In genomic region chr7:125299366-125299765, GRCh38 we compare ENCODE assay signal across 27 cellular contexts.
"Had no signal": no experiment of that assay in that cellular context is flagged by ENCODE, and none has a peak within 500 bp of the region (broad histone marks: within the 10 kb centered on the region; RNA-seq: fewer than 3 reads in every experiment).

No MANE protein-coding gene starts in this region.

- H3K4me3 ChIP-seq: colonic mucosa, coronary artery, dorsolateral prefrontal cortex, esophagus muscularis mucosa, esophagus squamous epithelium, gastrocnemius medialis, gastroesophageal sphincter, heart left ventricle, heart right ventricle had no signal

- H3K36me3 ChIP-seq: colonic mucosa, esophagus muscularis mucosa, esophagus squamous epithelium, gastrocnemius medialis, gastroesophageal sphincter, heart left ventricle, heart right ventricle had no signal

- H3K9me3 ChIP-seq: colonic mucosa, esophagus muscularis mucosa, gastrocnemius medialis had no signal

- DNase-seq: colonic mucosa; cortex of kidney; dermis blood vessel endothelial cell; dorsolateral prefrontal cortex; effector CD4-positive, alpha-beta T cell; effector CD8-positive, alpha-beta T cell; effector memory CD4-positive, alpha-beta T cell; effector memory CD8-positive, alpha-beta T cell; endodermal cell; erythroblast; esophagus squamous epithelium; foreskin fibroblast; foreskin keratinocyte; foreskin melanocyte; gastrocnemius medialis; glutamatergic neuron; head of caudate nucleus; heart left ventricle; heart right ventricle had no signal

- H3K4me1 ChIP-seq: colonic mucosa, esophagus muscularis mucosa, esophagus squamous epithelium, foreskin keratinocyte, gastrocnemius medialis, gastroesophageal sphincter, heart left ventricle, heart right ventricle had no signal

- ATAC-seq: effector memory CD8-positive, alpha-beta T cell; esophagus mucosa; foreskin keratinocyte; gastrocnemius medialis; gastroesophageal sphincter; heart left ventricle; heart right ventricle had no signal

- H3K27me3 ChIP-seq: colonic mucosa, dorsolateral prefrontal cortex, esophagus muscularis mucosa, esophagus squamous epithelium, foreskin keratinocyte, gastrocnemius medialis, gastroesophageal sphincter, heart left ventricle, heart right ventricle had no signal

- H3K27ac ChIP-seq: colonic mucosa, coronary artery, dorsolateral prefrontal cortex, epithelial cell of prostate, esophagus muscularis mucosa, esophagus squamous epithelium, foreskin keratinocyte, gastrocnemius medialis, gastroesophageal sphincter, heart left ventricle, heart right ventricle had no signal

- FAIRE-seq: colon, endometrium, endothelial cell of umbilical vein had no signal
